ENCODE assay signal across 16 cellular contexts in genomic region chr7:12785473-12785872, GRCh38.
A peak's percentile ranks its signal among the peaks of the same experiment; 100 is the strongest.
DNase-seq lines count a peak whose midpoint lies in the region; TF ChIP-seq lines count a peak whose summit lies in the region.
"Had no signal": no experiment of that assay in that cellular context is flagged by ENCODE, and none has a peak within 500 bp of the region (broad histone marks: within the 10 kb centered on the region; RNA-seq: fewer than 3 reads in every experiment).

No MANE protein-coding gene starts in this region.

- DNase-seq in LoVo (ENCODE audit: low spot score) (peak; percentile 41), colonic mucosa (no peak), transverse colon (no peak), type B pancreatic cell (ENCODE audit: extremely low spot score, unreplicated experiment) (no peak), amniotic stem cell (lab: John Stamatoyannopoulos, UW) (no peak), mammary epithelial cell (no peak)
- DNase-seq: C1 segment of cervical spinal cord; Calu3; CD4-positive, alpha-beta T cell; DMS 273 treated with DMSO at 0.1 percent for 48 hours; GM23248; IMR-90 had no signal

- no peak overlapping the region for H3K27ac Mint-ChIP-seq in type B pancreatic cell
- H3K27ac Mint-ChIP-seq: B cell; CD4-positive, alpha-beta T cell had no signal

- in situ Hi-C loops in transverse colon (cut with MboI; ENCODE audit: low pct_ligation_motif_present in 1 of 4, low pct_unique_long_range_greater_than_20kb in 1 of 4, low sequenced_read_pairs in 3 of 4) (no loop called here), mammary epithelial cell (cut with MboI; ENCODE audit: low sequenced_read_pairs in 2 of 2) (no loop called here)

- H3K9me3 ChIP-seq in colonic mucosa = no peaks in the 10 kb centered on the region
- H3K9me3 ChIP-seq in mucosa of rectum (ENCODE audit: control insufficient read depth in 2 of 2, low read length in 2 of 2) = no peaks in the 10 kb centered on the region
- no peaks in the 10 kb centered on the region for H3K9me3 ChIP-seq in transverse colon
- H3K9me3 ChIP-seq in mammary epithelial cell (replicated peaks; ENCODE audit: insufficient read depth, low read length) = no peaks in the 10 kb centered on the region
- H3K9me3 ChIP-seq: HAP-1 had no signal

- H3K36me3 Mint-ChIP-seq in type B pancreatic cell = no peaks in the 10 kb centered on the region

- TF ChIP-seq EP300 in transverse colon (IDR thresholded peaks at IDR 0.05; ENCODE audit: low read depth) = no peak

- H3K27ac ChIP-seq in colonic mucosa (peak overlapping the region; percentile 54), mucosa of rectum (ENCODE audit: low read depth in 2 of 2, low read length in 2 of 2) (peak overlapping the region; percentile 9 to 80), transverse colon (peak overlapping the region; percentile 47 to 72 (median 60)), mammary epithelial cell (ENCODE audit: insufficient read depth, low read depth, low read length) (no peak overlapping the region)
- H3K27ac ChIP-seq: GM23248, HL-60 had no signal

- H3K4me3 ChIP-seq in colonic mucosa (no peak overlapping the region), mucosa of rectum (ENCODE audit: low read length in 2 of 2) (no peak overlapping the region), transverse colon (no peak overlapping the region), mammary epithelial cell (replicated peaks in 1 of 3; ENCODE audit: insufficient read depth in 1 of 3, low read depth in 2 of 3, low read length in 3 of 3) (no peak overlapping the region)
- H3K4me3 ChIP-seq: GM23248, HAP-1 had no signal

- intact Hi-C loops in colonic mucosa (cut with DNase I) (no loop called here), transverse colon (cut with DNase I; ENCODE audit: low total_unique reads) (no loop called here), mammary epithelial cell (cut with micrococcal nuclease) (no loop called here)

- dilution Hi-C loops in mammary epithelial cell (cut with HindIII; ENCODE audit: low sequenced_read_pairs) = no loop called here

- H3K27me3 ChIP-seq in colonic mucosa (no peaks in the 10 kb centered on the region), mucosa of rectum (ENCODE audit: control insufficient read depth in 2 of 2, insufficient read depth in 2 of 2, low read length in 2 of 2) (no peaks in the 10 kb centered on the region), transverse colon (no peaks in the 10 kb centered on the region), mammary epithelial cell (ENCODE audit: insufficient read depth, low read length) (no peaks in the 10 kb centered on the region)

- 52 to 55% methylated on average over 3 to 4 of the region's 4 CpGs for WGBS in transverse colon (ENCODE audit: low coverage in 1 of 2), 2 donors
- WGBS in mammary epithelial cell (ENCODE audit: low coverage, missing lambda C conversion rate) = 95% methylated on average over 4 of the region's 4 CpGs

- TF ChIP-seq CTCF in colonic mucosa (IDR thresholded peaks at IDR 0.05) (no peak), transverse colon (IDR thresholded peaks at IDR 0.05) (peak in 1 of 5 experiments; percentile 20), type B pancreatic cell (conservative IDR thresholded peaks at IDR 0.05) (no peak), mammary epithelial cell (conservative IDR thresholded peaks at IDR 0.05 in 1 of 2, IDR thresholded peaks at IDR 0.05 in 1 of 2; ENCODE audit: extremely low read depth in 1 of 2, insufficient read depth in 1 of 2, low read depth in 1 of 2, low read length in 2 of 2) (no peak)

- H3K9ac ChIP-seq in colonic mucosa (ENCODE audit: low read depth in 2 of 2, low read length in 2 of 2) (no peak overlapping the region), mucosa of rectum (ENCODE audit: low read depth in 1 of 2, low read length in 2 of 2) (no peak overlapping the region), mammary epithelial cell (ENCODE audit: insufficient read depth, low read length) (no peak overlapping the region)
- H3K9ac ChIP-seq: GM23248 had no signal

- no peaks in the 10 kb centered on the region for H3K79me2 ChIP-seq in mammary epithelial cell (ENCODE audit: insufficient read depth, low read length)

- H3K27me3 Mint-ChIP-seq in type B pancreatic cell = no peaks in the 10 kb centered on the region
- H3K27me3 Mint-ChIP-seq: B cell; CD4-positive, alpha-beta T cell had no signal

- no peak overlapping the region for H3K4me2 ChIP-seq in mammary epithelial cell (ENCODE audit: insufficient read depth, low read depth, low read length)

- H2AFZ ChIP-seq in mammary epithelial cell (ENCODE audit: low read depth, low read length) = no peak overlapping the region
- H2AFZ ChIP-seq: GM23248 had no signal

- no peak overlapping the region for H3K4me3 Mint-ChIP-seq in type B pancreatic cell
- H3K4me3 Mint-ChIP-seq: B cell; CD4-positive, alpha-beta T cell had no signal

- H3K36me3 ChIP-seq in colonic mucosa (no peaks in the 10 kb centered on the region), mucosa of rectum (ENCODE audit: control insufficient read depth in 2 of 2, insufficient read depth in 2 of 2, low read length in 2 of 2) (no peaks in the 10 kb centered on the region), transverse colon (no peaks in the 10 kb centered on the region), mammary epithelial cell (ENCODE audit: insufficient read depth, low read length) (no peaks in the 10 kb centered on the region)
- H3K36me3 ChIP-seq: HAP-1 had no signal

- H3K9me3 Mint-ChIP-seq in type B pancreatic cell = peaks cover 4% of the 10 kb centered on the region
- H3K9me3 Mint-ChIP-seq: CD4-positive, alpha-beta T cell had no signal

- H4K20me1 ChIP-seq in mammary epithelial cell (ENCODE audit: insufficient read depth, low read length) = no peaks in the 10 kb centered on the region

- BruUV-seq in mammary epithelial cell (replicated peaks; lab: Mats Ljungman, UMichigan) = no TSS peak

- no peak for TF ChIP-seq POLR2A in transverse colon (IDR thresholded peaks at IDR 0.05)

- CTCF ChIA-PET in mammary epithelial cell (lab: Charles Lee; ENCODE audit: low non-redundant PET) = no interaction called here

- no peaks in the 10 kb centered on the region for H3K4me1 ChIP-seq in colonic mucosa
- H3K4me1 ChIP-seq in mucosa of rectum (ENCODE audit: control insufficient read depth in 2 of 2, insufficient read depth in 2 of 2, low read length in 2 of 2) = peaks cover 0 to 2% of the 10 kb centered on the region in 2 donors
- H3K4me1 ChIP-seq in transverse colon = peaks cover 0 to 12% (median 3%) of the 10 kb centered on the region in 4 donors
- H3K4me1 ChIP-seq in mammary epithelial cell (ENCODE audit: insufficient read depth, low read length) = peaks cover 3% of the 10 kb centered on the region
- H3K4me1 ChIP-seq: HAP-1 had no signal

- no peaks in the 10 kb centered on the region for H3K4me1 Mint-ChIP-seq in type B pancreatic cell (ENCODE audit: unreplicated experiment)
- H3K4me1 Mint-ChIP-seq: B cell had no signal
